In genomic region chrX:16167181-16167580, GRCh38 we compare ENCODE assay signal across 7 cellular contexts. TPM values are rescaled to one million over a fixed set of nuclear protein-coding genes. Genes with fewer than 3 reads are reported as not detected.
"Had no signal": no experiment of that assay in that cellular context is flagged by ENCODE, and none has a peak within 500 bp of the region (broad histone marks: within the 10 kb centered on the region; RNA-seq: fewer than 3 reads in every experiment).

MAGEB17 (plus strand) TSS chrX:16167481; CDS start chrX:16170383, 2,902 bp downstream.

- H3K4me1 ChIP-seq: HAP-1 had no signal

- H3K9me3 Mint-ChIP-seq: HFFc6 had no signal

- H3K9me3 ChIP-seq: HAP-1 had no signal

- H3K4me3 ChIP-seq: GM23338, HAP-1 had no signal

- DNase-seq: HFFc6, KG1 had no signal

- H3K4me1 Mint-ChIP-seq: IgD-negative memory B cell had no signal

- H3K4me3 Mint-ChIP-seq: GM23338, HFFc6, IgD-negative memory B cell had no signal

- ATAC-seq: GM23338, HCT116 had no signal

- H3K4me2 ChIP-seq: GM23338 had no signal

- H3K27ac Mint-ChIP-seq: GM23338, HFFc6, IgD-negative memory B cell had no signal

- H3K36me3 ChIP-seq: HAP-1 had no signal

- H2AFZ ChIP-seq: GM23338 had no signal

RNA-seq across cellular contexts. Expression of gene MAGEB17, which starts in this region (rescaled TPM):
- total RNA-seq: HFFc6, HT-29 had no signal
